8 cellular contexts compared by ENCODE assay signal in genomic region chr9:84170521-84171141, GRCh38.
DNase-seq lines count a peak whose midpoint lies in the region; ATAC-seq and TF ChIP-seq lines count a peak whose summit lies in the region.

No MANE protein-coding gene starts in this region.

- H3K4me1 ChIP-seq in Peyer's patch: peaks cover 0 to 10% (median 0%) of the 10 kb centered on the region in 4 donors
- peaks cover 8% of the 10 kb centered on the region for H3K4me1 ChIP-seq in ovary (ENCODE audit: insufficient read depth)

- ATAC-seq in HG02588 (IDR thresholded peaks at IDR 0.05; ENCODE audit: unreplicated experiment): no peak
- no peak for ATAC-seq in HG03108 (IDR thresholded peaks at IDR 0.05; ENCODE audit: unreplicated experiment)
- no peak for ATAC-seq in GM18505 (IDR thresholded peaks at IDR 0.05; ENCODE audit: unreplicated experiment)

- 34 to 51% (median 39%) methylated on average over 9 of the region's 9 CpGs for WGBS in ovary, 3 donors

- peak; percentile 98 for DNase-seq in EH (ENCODE audit: low read depth)
- peak; percentile 20 to 72 (median 71) for DNase-seq in Peyer's patch
- DNase-seq in fibroblast of gingiva (ENCODE audit: low read depth): peak; percentile 97
- DNase-seq in ovary: peak; percentile 67 to 85 (median 76)
- no peak for DNase-seq in GM10248 (ENCODE audit: extremely low spot score)

- TF ChIP-seq POLR2A in Peyer's patch (IDR thresholded peaks at IDR 0.05): no peak
- no peak for TF ChIP-seq POLR2A in ovary (IDR thresholded peaks at IDR 0.05)
- TF ChIP-seq POLR2A in GM18505 (IDR thresholded peaks at IDR 0.05; ENCODE audit: borderline replicate concordance, extremely low read depth, insufficient read depth, insufficient read length): no peak

- H3K4me3 ChIP-seq in Peyer's patch (no peak overlapping the region), ovary (no peak overlapping the region)

- H3K27ac ChIP-seq in Peyer's patch: no peak overlapping the region
- no peak overlapping the region for H3K27ac ChIP-seq in ovary

- H3K36me3 ChIP-seq in Peyer's patch (no peaks in the 10 kb centered on the region), ovary (no peaks in the 10 kb centered on the region)

- CTCF ChIA-PET in GM10248 (lab: Yijun Ruan, JAX): no interaction called here

- H3K27me3 ChIP-seq in Peyer's patch: no peaks in the 10 kb centered on the region
- no peaks in the 10 kb centered on the region for H3K27me3 ChIP-seq in ovary

- no peak for TF ChIP-seq EP300 in ovary (IDR thresholded peaks at IDR 0.05)

- POLR2A ChIA-PET in GM10248 (lab: Yijun Ruan, JAX): no interaction called here

- TF ChIP-seq CTCF in Peyer's patch (IDR thresholded peaks at IDR 0.05): peak in 3 of 6 experiments; percentile 9 to 32 (median 30)
- no peak for TF ChIP-seq CTCF in ovary (IDR thresholded peaks at IDR 0.05)
- no peak for TF ChIP-seq CTCF in GM10248 (IDR thresholded peaks at IDR 0.05; ENCODE audit: control extremely low read depth, extremely low read depth, low read depth, missing control alignments)

- intact Hi-C loops in ovary (cut with DNase I): loop anchor here in 1 of 4 donors (10.0 kb wide), 1 partner anchor 236 kb away; no protein-coding TSS in a partner anchor

- H3K9me3 ChIP-seq in Peyer's patch: no peaks in the 10 kb centered on the region
- H3K9me3 ChIP-seq in ovary: no peaks in the 10 kb centered on the region
